Comparison of ENCODE assay signal across 1 cellular context in the genomic region with DNA sequence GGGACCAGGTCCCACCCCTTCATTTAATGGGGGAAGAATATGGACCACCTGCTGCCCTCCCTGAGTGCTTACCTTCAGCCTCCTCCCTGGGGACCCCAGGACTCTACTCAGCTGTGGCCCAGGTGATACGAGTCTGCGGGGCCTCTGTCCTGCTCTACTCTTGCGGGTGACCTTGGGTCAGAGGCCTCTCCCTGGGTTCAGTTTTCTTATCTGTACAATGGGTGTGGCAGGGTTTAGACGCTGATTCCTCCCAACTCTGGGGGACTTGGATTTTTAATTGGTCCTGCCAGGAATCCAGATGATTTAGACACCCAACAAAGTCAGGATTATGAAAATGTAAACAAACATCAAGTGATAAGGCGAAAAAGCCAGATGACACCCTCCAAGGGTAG.
TF ChIP-seq lines count a peak whose summit lies in the region.

No MANE protein-coding gene starts in this region.

TF ChIP-seq in H1, 55 proteins besides CTCF, POLR2A, EP300 and RAD21:
- no peak for TF ChIP-seq ZNF274 (IDR thresholded peaks at IDR 0.05; ENCODE audit: borderline replicate concordance, extremely low read depth, low read length)
